ENCODE assay signal across 19 cellular contexts in the genomic region with DNA sequence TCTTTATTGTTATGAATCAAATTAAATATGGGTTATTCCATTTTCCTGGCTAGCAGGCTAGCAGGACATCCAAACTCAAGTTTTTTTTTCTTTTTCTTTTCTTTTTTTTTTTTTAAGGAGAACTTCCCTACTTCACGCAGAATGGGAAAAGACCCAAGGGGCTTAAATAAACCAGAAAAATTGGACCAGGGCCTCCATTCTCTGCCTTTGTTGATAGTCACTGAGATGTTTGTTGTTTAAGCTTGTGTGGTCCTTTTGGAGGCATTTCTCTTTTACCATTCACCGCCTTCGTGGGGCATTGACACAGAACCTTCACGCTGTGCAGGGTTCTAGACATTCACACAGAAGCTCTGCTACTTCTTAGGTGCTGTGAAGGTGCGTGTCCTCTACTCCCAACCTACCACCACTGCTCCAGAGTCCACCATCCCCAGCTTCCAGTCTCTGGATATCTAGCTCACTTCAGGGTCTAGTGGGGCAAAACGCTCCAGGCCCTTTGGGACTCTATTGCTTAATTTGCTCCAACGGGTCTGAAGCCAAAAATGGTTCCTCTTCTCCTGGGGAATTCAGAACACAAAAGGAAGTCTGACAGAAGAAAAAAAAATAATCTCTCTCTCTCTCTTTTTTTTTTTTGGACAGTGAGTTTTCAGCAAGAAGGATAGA.
"Had no signal": no experiment of that assay in that cellular context is flagged by ENCODE, and none has a peak within 500 bp of the region (broad histone marks: within the 10 kb centered on the region; RNA-seq: fewer than 3 reads in every experiment).

No MANE protein-coding gene starts in this region.

- H3K9me3 ChIP-seq: adrenal gland, body of pancreas, pancreas, SJCRH30, spleen, suprapubic skin had no signal

- H3K36me3 ChIP-seq: adrenal gland, pancreas, SJCRH30, spleen, suprapubic skin, WERI-Rb-1 had no signal

- H3K4me3 ChIP-seq: adrenal gland, body of pancreas, pancreas, SJCRH30, spleen, suprapubic skin had no signal

- DNase-seq: activated CD4-positive, alpha-beta T cell treated with anti-CD3 and anti-CD28 coated beads for 36 hours; activated CD8-positive, alpha-beta memory T cell treated with anti-CD3 and anti-CD28 coated beads, Interleukin-2, amount 50 U/mL, for 48 hours; activated CD8-positive, alpha-beta T cell treated with anti-CD3 and anti-CD28 coated beads for 36 hours; activated naive CD4-positive, alpha-beta T cell treated with Interleukin-2 at 50 U/mL for 16 hours; adrenal gland; body of pancreas; cerebellar nuclear complex; dermis blood vessel endothelial cell; endodermal cell; erythroblast; glutamatergic neuron; mesendoderm; pancreas; SJCRH30; spleen; stimulated activated CD4-positive, alpha-beta T cell treated with anti-CD3 and anti-CD28 coated beads, Interleukin-1b, Interleukin-23, amount 100 ng/mL, for 48 hours; T1000; WERI-Rb-1 had no signal

- H3K27me3 ChIP-seq: adrenal gland, body of pancreas, pancreas, SJCRH30, spleen, suprapubic skin had no signal

- H3K4me1 ChIP-seq: adrenal gland, spleen, suprapubic skin had no signal

- H3K27ac ChIP-seq: adrenal gland, body of pancreas, pancreas, SJCRH30, suprapubic skin, WERI-Rb-1 had no signal
